Comparison of ENCODE assay signal across 34 cellular contexts in genomic region chr5:28984642-28985041, GRCh38.
"Had no signal": no experiment of that assay in that cellular context is flagged by ENCODE, and none has a peak within 500 bp of the region (broad histone marks: within the 10 kb centered on the region; RNA-seq: fewer than 3 reads in every experiment).

No MANE protein-coding gene starts in this region.

- H3K36me3 ChIP-seq: adrenal gland, ascending aorta, brain microvascular endothelial cell, breast epithelium, cardiac muscle cell had no signal

- H3K27me3 ChIP-seq: adrenal gland, ascending aorta, body of pancreas, brain microvascular endothelial cell, breast epithelium, cardiac muscle cell had no signal

- H3K27ac ChIP-seq: adrenal gland, ascending aorta, body of pancreas, brain microvascular endothelial cell, breast epithelium, cardiac muscle cell had no signal

- DNase-seq: activated effector memory CD4-positive, alpha-beta T cell treated with anti-CD3 and anti-CD28 coated beads, Interleukin-2, amount 50 U/mL, for 16 hours; activated effector memory CD4-positive, alpha-beta T cell treated with Interleukin-2 at 50 U/mL for 16 hours; activated gamma-delta T cell; activated gamma-delta T cell treated with Interleukin-2 at 50 U/mL for 16 hours; activated naive CD4-positive, alpha-beta T cell; activated naive CD4-positive, alpha-beta T cell treated with anti-CD3 and anti-CD28 coated beads for 36 hours; activated naive CD4-positive, alpha-beta T cell treated with anti-CD3 and anti-CD28 coated beads, Interleukin-2, amount 10 ng/mL, durations not matched to agents 7 days and 5 days; activated naive CD4-positive, alpha-beta T cell treated with anti-CD3 and anti-CD28 coated beads, Interleukin-2, amount 50 U/mL, for 16 hours; activated naive CD4-positive, alpha-beta T cell treated with Interleukin-2 at 50 U/mL for 16 hours; activated naive CD8-positive, alpha-beta T cell treated with anti-CD3 and anti-CD28 coated beads for 36 hours; activated naive CD8-positive, alpha-beta T cell treated with anti-CD3 and anti-CD28 coated beads, Interleukin-2, amount 10 ng/mL, durations not matched to agents 7 days and 5 days; activated naive CD8-positive, alpha-beta T cell treated with anti-CD3 and anti-CD28 coated beads, Interleukin-2, amount 50 U/mL, for 24 hours; activated T-cell treated with anti-CD3 and anti-CD28 coated beads, Interleukin-2, amount 50 U/mL, for 1 hour; activated T-cell treated with anti-CD3 and anti-CD28 coated beads, Interleukin-2, amount 50 U/mL, for 24 hours; activated T-cell treated with anti-CD3 and anti-CD28 coated beads, Interleukin-2, amount 50 U/mL, for 4 hours; activated T-cell treated with anti-CD3 and anti-CD28 coated beads, Interleukin-2, amount 50 U/mL, for 48 hours; activated T-cell treated with anti-CD3 and anti-CD28 coated beads, Interleukin-2, amount 50 U/mL, for 72 hours; adrenal gland; amniotic stem cell; amygdala; anterior cingulate cortex; aorta; body of pancreas; brain microvascular endothelial cell; caudate nucleus; central memory CD4-positive, alpha-beta T cell; cerebellar nuclear complex had no signal

- ATAC-seq: activated naive CD4-positive, alpha-beta T cell treated with anti-CD3 and anti-CD28 coated beads, Interleukin-2, amount 50 U/mL, for 72 hours; activated naive CD8-positive, alpha-beta T cell treated with anti-CD3 and anti-CD28 coated beads, Interleukin-2, amount 50 U/mL, for 24 hours; activated T-cell treated with anti-CD3 and anti-CD28 coated beads, Interleukin-2, amount 50 U/mL, for 4 hours; activated T-cell treated with anti-CD3 and anti-CD28 coated beads, Interleukin-2, amount 50 U/mL, for 72 hours; activated T-helper 17 cell treated with anti-CD3 and anti-CD28 coated beads, Interleukin-2, amount 50 U/mL, for 72 hours; body of pancreas had no signal

- H3K4me1 ChIP-seq: adrenal gland, ascending aorta, body of pancreas, breast epithelium had no signal

- FAIRE-seq: astrocyte, bronchial epithelial cell had no signal

- H3K4me3 ChIP-seq: adrenal gland, ascending aorta, body of pancreas, breast epithelium, cardiac muscle cell had no signal
